Comparison of ENCODE assay signal across 21 cellular contexts in genomic region chr10:26706936-26707335, GRCh38.
"Had no signal": no experiment of that assay in that cellular context is flagged by ENCODE, and none has a peak within 500 bp of the region (broad histone marks: within the 10 kb centered on the region; RNA-seq: fewer than 3 reads in every experiment).

No MANE protein-coding gene starts in this region.

- H3K36me3 ChIP-seq: prostate gland, thoracic aorta, uterus had no signal

- ATAC-seq: effector memory CD8-positive, alpha-beta T cell; left lobe of liver; sciatic nerve; stimulated activated naive CD8-positive, alpha-beta T cell treated with anti-CD3 and anti-CD28 coated beads, Interleukin-15, Interleukin-2, amounts not matched to agents 100 U/mL and 50 U/mL, for 24 hours had no signal

- H3K9me3 Mint-ChIP-seq: effector memory CD8-positive, alpha-beta T cell; memory B cell; natural killer cell; neural crest cell had no signal

- H3K27me3 ChIP-seq: right atrium auricular region, tibial nerve, upper lobe of left lung, uterus had no signal

- H3K4me2 ChIP-seq: smooth muscle cell had no signal

- H3K4me3 ChIP-seq: lung, prostate gland, right atrium auricular region, smooth muscle cell, thoracic aorta, tibial nerve, upper lobe of left lung, uterus had no signal

- H3K4me1 ChIP-seq: prostate gland, right atrium auricular region, tibial nerve, uterus had no signal

- DNase-seq: effector memory CD8-positive, alpha-beta T cell; hypothalamus; natural killer cell; nucleus accumbens; stimulated activated CD4-positive, alpha-beta T cell treated with anti-CD3 and anti-CD28 coated beads, Interleukin-12 subunit alpha, Interleukin-12 subunit beta, amount 100 ng/mL, for 4 hours; stimulated activated CD4-positive, alpha-beta T cell treated with anti-CD3 and anti-CD28 coated beads, Interleukin-1b, Interleukin-23, amount 100 ng/mL, for 48 hours; stimulated activated CD4-positive, alpha-beta T cell treated with anti-CD3 and anti-CD28 coated beads, Interleukin-4, amount 100 ng/mL, for 1 hour; stimulated activated CD8-positive, alpha-beta memory T cell treated with anti-CD3 and anti-CD28 coated beads, Interleukin-4, amount 100 ng/mL, for 48 hours; stimulated activated naive CD8-positive, alpha-beta T cell treated with anti-CD3 and anti-CD28 coated beads, Interleukin-15, Interleukin-2, amounts not matched to agents 100 U/mL and 50 U/mL, for 24 hours; uterus had no signal

- H3K9me3 ChIP-seq: prostate gland, right atrium auricular region, thoracic aorta, tibial nerve, upper lobe of left lung, uterus had no signal

- H3K27ac ChIP-seq: prostate gland, right atrium auricular region, thoracic aorta, tibial nerve, upper lobe of left lung, uterus had no signal

- H3K36me3 Mint-ChIP-seq: natural killer cell had no signal

- H3K27ac Mint-ChIP-seq: memory B cell had no signal

- H3K4me3 Mint-ChIP-seq: effector memory CD8-positive, alpha-beta T cell; memory B cell; natural killer cell; neural crest cell had no signal

- H3K27me3 Mint-ChIP-seq: effector memory CD8-positive, alpha-beta T cell; memory B cell had no signal

- H3K4me1 Mint-ChIP-seq: memory B cell, neural crest cell had no signal
